ENCODE assay signal across 23 cellular contexts in genomic region chr1:69081671-69082070, GRCh38.
"Had no signal": no experiment of that assay in that cellular context is flagged by ENCODE, and none has a peak within 500 bp of the region (broad histone marks: within the 10 kb centered on the region; RNA-seq: fewer than 3 reads in every experiment).

No MANE protein-coding gene starts in this region.

- H3K27ac Mint-ChIP-seq: immature natural killer cell; naive thymus-derived CD8-positive, alpha-beta T cell; progenitor cell of endocrine pancreas; stimulated activated naive B cell treated with anti-CD40 and anti-IgM and Interleukin-4, amounts not matched to agents 10 μg/mL and 1 μg/mL and 100 μg/mL, for 72 hours; stimulated activated naive CD8-positive, alpha-beta T cell treated with anti-CD3 and anti-CD28 coated beads, Interleukin-15, amount 100 ng/mL, for 72 hours had no signal

- H3K27me3 ChIP-seq: dorsolateral prefrontal cortex, esophagus muscularis mucosa, ovary, sigmoid colon, testis had no signal

- H3K27ac ChIP-seq: dorsolateral prefrontal cortex, epithelial cell of prostate, esophagus muscularis mucosa, foreskin keratinocyte, ovary, sigmoid colon, skin epidermis had no signal

- DNase-seq: caudate nucleus; cortex of kidney; dorsolateral prefrontal cortex; effector memory CD4-positive, alpha-beta T cell; foreskin keratinocyte; immature natural killer cell; mammary epithelial cell; mucosa of descending colon; naive thymus-derived CD8-positive, alpha-beta T cell; nucleus accumbens; ovary; sigmoid colon; stimulated activated CD4-positive, alpha-beta T cell treated with anti-CD3 and anti-CD28 coated beads, Interleukin-2, amount 100 ng/mL, for 24 hours; stimulated activated CD4-positive, alpha-beta T cell treated with anti-CD3 and anti-CD28 coated beads, Interleukin-4, amount 100 ng/mL, for 4 hours; stimulated activated naive B cell treated with anti-CD40 and anti-IgM and Interleukin-4, amounts not matched to agents 10 μg/mL and 1 μg/mL and 100 μg/mL, for 72 hours; stimulated activated naive CD8-positive, alpha-beta T cell treated with anti-CD3 and anti-CD28 coated beads, Interleukin-15, amount 100 ng/mL, for 72 hours; testis; trophoblast cell had no signal

- H3K36me3 ChIP-seq: esophagus muscularis mucosa, ovary, sigmoid colon had no signal

- H3K27me3 Mint-ChIP-seq: naive thymus-derived CD8-positive, alpha-beta T cell; progenitor cell of endocrine pancreas; stimulated activated naive B cell treated with anti-CD40 and anti-IgM and Interleukin-4, amounts not matched to agents 10 μg/mL and 1 μg/mL and 100 μg/mL, for 72 hours; stimulated activated naive CD8-positive, alpha-beta T cell treated with anti-CD3 and anti-CD28 coated beads, Interleukin-15, amount 100 ng/mL, for 72 hours had no signal

- H3K4me1 ChIP-seq: esophagus muscularis mucosa, foreskin keratinocyte had no signal

- H3K4me3 Mint-ChIP-seq: immature natural killer cell; naive thymus-derived CD8-positive, alpha-beta T cell; neural crest cell; stimulated activated naive B cell treated with anti-CD40 and anti-IgM and Interleukin-4, amounts not matched to agents 10 μg/mL and 1 μg/mL and 100 μg/mL, for 72 hours; stimulated activated naive CD8-positive, alpha-beta T cell treated with anti-CD3 and anti-CD28 coated beads, Interleukin-15, amount 100 ng/mL, for 72 hours had no signal

- H3K4me3 ChIP-seq: dorsolateral prefrontal cortex, esophagus muscularis mucosa, mucosa of descending colon, ovary, sigmoid colon, skin epidermis, testis had no signal

- H3K36me3 Mint-ChIP-seq: immature natural killer cell; naive thymus-derived CD8-positive, alpha-beta T cell; stimulated activated naive B cell treated with anti-CD40 and anti-IgM and Interleukin-4, amounts not matched to agents 10 μg/mL and 1 μg/mL and 100 μg/mL, for 72 hours had no signal

- H3K9me3 ChIP-seq: esophagus muscularis mucosa, mucosa of descending colon, ovary, sigmoid colon, testis had no signal

- ATAC-seq: foreskin keratinocyte; mucosa of descending colon; naive thymus-derived CD8-positive, alpha-beta T cell; stimulated activated naive B cell treated with anti-CD40 and anti-IgM and Interleukin-4, amounts not matched to agents 10 μg/mL and 1 μg/mL and 100 μg/mL, for 72 hours; stimulated activated naive CD8-positive, alpha-beta T cell treated with anti-CD3 and anti-CD28 coated beads, Interleukin-15, amount 100 ng/mL, for 72 hours had no signal

- H3K9me3 Mint-ChIP-seq: neural crest cell; stimulated activated naive CD8-positive, alpha-beta T cell treated with anti-CD3 and anti-CD28 coated beads, Interleukin-15, amount 100 ng/mL, for 72 hours had no signal

- H3K4me1 Mint-ChIP-seq: immature natural killer cell; naive thymus-derived CD8-positive, alpha-beta T cell; stimulated activated naive B cell treated with anti-CD40 and anti-IgM and Interleukin-4, amounts not matched to agents 10 μg/mL and 1 μg/mL and 100 μg/mL, for 72 hours; stimulated activated naive CD8-positive, alpha-beta T cell treated with anti-CD3 and anti-CD28 coated beads, Interleukin-15, amount 100 ng/mL, for 72 hours had no signal
